Comparison of ENCODE assay signal across 20 cellular contexts in the genomic region with DNA sequence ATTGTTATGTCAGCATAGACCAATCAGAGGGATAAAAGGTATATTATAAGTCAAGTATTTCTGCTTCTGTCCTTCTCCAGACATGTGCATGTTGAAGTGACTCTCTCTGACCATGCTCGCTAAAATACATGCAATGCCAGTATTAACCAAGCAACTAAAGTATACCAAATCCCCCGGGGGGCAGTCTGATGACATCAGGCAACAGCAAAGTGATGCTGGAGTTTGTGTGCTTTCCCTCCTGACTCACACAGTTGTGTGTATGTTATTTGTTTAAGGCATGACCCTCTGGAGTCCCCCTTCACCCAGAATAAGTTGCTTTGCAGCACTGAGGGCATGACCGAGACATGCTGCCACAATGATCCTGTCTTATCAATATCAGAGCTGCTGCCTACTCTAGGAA. TPM values are rescaled to one million over a fixed set of nuclear protein-coding genes. Genes with fewer than 3 reads are reported as not detected.
DNase-seq lines count a peak whose midpoint lies in the region; TF ChIP-seq lines count a peak whose summit lies in the region.
"Had no signal": no experiment of that assay in that cellular context is flagged by ENCODE, and none has a peak within 500 bp of the region (broad histone marks: within the 10 kb centered on the region; RNA-seq: fewer than 3 reads in every experiment).

No MANE protein-coding gene starts in this region.

- H3K4me3 ChIP-seq in endodermal cell (ENCODE audit: low read length) = no peak overlapping the region
- H3K4me3 ChIP-seq: BLaER1 had no signal

- H3K9me3 Mint-ChIP-seq in neural crest cell = no peaks in the 10 kb centered on the region
- no peaks in the 10 kb centered on the region for H3K9me3 Mint-ChIP-seq in endodermal cell
- H3K9me3 Mint-ChIP-seq: CD4-positive, alpha-beta T cell had no signal

- peak; percentile 38 for DNase-seq in Daoy (ENCODE audit: low read depth)
- DNase-seq in LHCN-M2 (ENCODE audit: low read depth) = peak; percentile 8
- no peak for DNase-seq in neural crest cell (ENCODE audit: low read depth, low spot score)
- no peak for DNase-seq in SW 1271 (lab: John Stamatoyannopoulos, UW)
- DNase-seq in NCI-H2107 treated with DMSO at 0.1 percent for 48 hours (lab: John Stamatoyannopoulos, UW; ENCODE audit: unreplicated experiment) = no peak
- DNase-seq in endodermal cell = no peak
- DNase-seq in T-helper 2 cell = no peak
- DNase-seq: CD4-positive, alpha-beta T cell; DMS53; Kasumi-1; NCI-H1105; NCI-H1436 treated with DMSO at 0.1 percent for 48 hours; NCI-H187 treated with DMSO at 0.1 percent for 48 hours; NCI-H446 treated with DMSO at 0.1 percent for 48 hours had no signal

- H3K9me3 ChIP-seq in endodermal cell (ENCODE audit: control insufficient read depth, low read length) = no peaks in the 10 kb centered on the region
- H3K9me3 ChIP-seq: SK-N-SH had no signal

- peak overlapping the region; percentile 72 for H3K4me3 Mint-ChIP-seq in neural crest cell
- H3K4me3 Mint-ChIP-seq in endodermal cell = no peak overlapping the region
- H3K4me3 Mint-ChIP-seq: CD4-positive, alpha-beta T cell had no signal

- no peaks in the 10 kb centered on the region for H3K36me3 ChIP-seq in endodermal cell (ENCODE audit: control insufficient read depth, insufficient read depth, low read length)
- H3K36me3 ChIP-seq: BLaER1 had no signal

- H3K27me3 Mint-ChIP-seq in neural crest cell (ENCODE audit: low read depth) (peaks cover 19% of the 10 kb centered on the region), endodermal cell (ENCODE audit: insufficient read depth) (peaks cover 15% of the 10 kb centered on the region)

- WGBS in endodermal cell (ENCODE audit: insufficient coverage in 1 of 2, insufficient read length in 1 of 2), 2 experiments = 83 to 86% methylated on average over 1 to 3 of the region's 3 CpGs

- H3K9ac ChIP-seq in endodermal cell (ENCODE audit: extremely low read depth, low read length, poor library complexity, severe bottlenecking) = no peak overlapping the region
- H3K9ac ChIP-seq: BLaER1, SK-N-SH had no signal

- H3K27ac Mint-ChIP-seq in neural crest cell (ENCODE audit: unreplicated experiment) (no peak overlapping the region), endodermal cell (no peak overlapping the region)
- H3K27ac Mint-ChIP-seq: CD4-positive, alpha-beta T cell had no signal

- TF ChIP-seq CTCF in neural crest cell (conservative IDR thresholded peaks at IDR 0.05) (no peak), endodermal cell (conservative IDR thresholded peaks at IDR 0.05) (no peak)

- H3K27ac ChIP-seq in cingulate gyrus (ENCODE audit: low read depth, low read length) = peak overlapping the region; percentile 67
- H3K27ac ChIP-seq in endodermal cell (ENCODE audit: low read depth, low read length) = no peak overlapping the region
- H3K27ac ChIP-seq: BLaER1 had no signal

- H3K4me1 Mint-ChIP-seq in neural crest cell (no peaks in the 10 kb centered on the region), endodermal cell (no peaks in the 10 kb centered on the region)

- H3K36me3 Mint-ChIP-seq in neural crest cell (ENCODE audit: low read depth) (no peaks in the 10 kb centered on the region), endodermal cell (ENCODE audit: low read depth) (no peaks in the 10 kb centered on the region)

- peaks cover 5% of the 10 kb centered on the region for H3K4me1 ChIP-seq in endodermal cell (ENCODE audit: control insufficient read depth, insufficient read depth, low read length)
- H3K4me1 ChIP-seq: BLaER1 had no signal

- H3K27me3 ChIP-seq in endodermal cell (ENCODE audit: control insufficient read depth, insufficient read depth, low read length, poor library complexity, severe bottlenecking) = peaks cover 96% of the 10 kb centered on the region

RNA-seq across cellular contexts. Expression of a gene that starts 2.1 kb away (rescaled TPM):
- 0.69 and 0.74 TPM in 2 replicates for total RNA-seq in Daoy (2014; rRNA removed; shearing (Covaris generic))
- total RNA-seq in LHCN-M2 (2014; rRNA removed) (0.46 and 0.71 TPM in 2 replicates), neural crest cell (1.3 and 1.4 TPM in 2 replicates), endodermal cell (not detected)
- polyA plus RNA-seq in LHCN-M2 (2012) = not detected
- polyA plus RNA-seq in endodermal cell (2013, experiment 1 of 2) = 0.25 TPM
- polyA plus RNA-seq in endodermal cell (2013, experiment 2 of 2) = 0.25 TPM
- total RNA-seq: CD4-positive, alpha-beta T cell; MCF 10A had no signal
- polyA plus RNA-seq: AG04450 had no signal

RNA-seq across cellular contexts. Expression of a gene that starts 8.4 kb away (rescaled TPM):
- 2.0 and 4.5 TPM in 2 replicates for total RNA-seq in Daoy (2014; rRNA removed; shearing (Covaris generic))
- total RNA-seq in LHCN-M2 (2014; rRNA removed) (under 0.01 TPM in 1 of 2 replicates, not detected in the other), neural crest cell (21.8 TPM in 2 replicates), endodermal cell (under 1 TPM; 0.31 to 0.70 TPM)
- polyA plus RNA-seq in LHCN-M2 (2012) = 0.01 TPM
- polyA plus RNA-seq in endodermal cell (2013, experiment 1 of 2) = 4.7 TPM
- polyA plus RNA-seq in endodermal cell (2013, experiment 2 of 2) = 4.1 TPM
- total RNA-seq: CD4-positive, alpha-beta T cell; HepG2; MCF 10A had no signal
- polyA plus RNA-seq: HepG2 had no signal

Comparison
In these comparisons a context has a peak if more than half of its experiments do, and no peak if none do; other contexts are left out.
1. DNase-seq: peak in Daoy (single experiment) and LHCN-M2 (single experiment); none in neural crest cell (single experiment), SW 1271 (0 of 2), NCI-H2107 treated with DMSO at 0.1 percent for 48 hours (single experiment), endodermal cell (single experiment) and T-helper 2 cell (0 of 5).